24 cellular contexts compared by ENCODE assay signal in genomic region chr5:148850836-148851235, GRCh38.
"Had no signal": no experiment of that assay in that cellular context is flagged by ENCODE, and none has a peak within 500 bp of the region (broad histone marks: within the 10 kb centered on the region; RNA-seq: fewer than 3 reads in every experiment).

No MANE protein-coding gene starts in this region.

- H3K27ac ChIP-seq: body of pancreas, foreskin keratinocyte, lower lobe of right lung, pancreas, thyroid gland had no signal

- H3K4me3 ChIP-seq: body of pancreas, lower lobe of right lung, pancreas, thyroid gland had no signal

- H3K27me3 Mint-ChIP-seq: activated B cell treated with CpG ODN at 0.5 μM for 24 hours; activated CD4-positive, alpha-beta T cell treated with anti-CD3 and anti-CD28 coated beads for 36 hours; activated CD8-positive, alpha-beta memory T cell treated with anti-CD3 and anti-CD28 coated beads, Interleukin-2, amount 10 ng/mL, durations not matched to agents 7 days and 5 days; dendritic cell treated with granulocyte-macrophage colony-stimulating factor and Interleukin-4, amounts not matched to agents 40 ng/mL and 50 ng/mL, for 4 days; stimulated activated naive CD8-positive, alpha-beta T cell treated with anti-CD3 and anti-CD28 coated beads, Interleukin-15, Interleukin-2, amounts not matched to agents 100 ng/mL and 50 ng/mL, for 24 hours had no signal

- H3K36me3 ChIP-seq: lower lobe of right lung, pancreas, thyroid gland had no signal

- DNase-seq: activated B cell treated with CpG ODN at 0.5 μM for 24 hours; activated CD4-positive, alpha-beta T cell treated with anti-CD3 and anti-CD28 coated beads for 36 hours; activated CD4-positive, alpha-beta T cell treated with anti-CD3 and anti-CD28 coated beads, Interleukin-2, amount 50 U/mL, for 4 hours; activated CD8-positive, alpha-beta memory T cell treated with anti-CD3 and anti-CD28 coated beads, Interleukin-2, amount 10 ng/mL, durations not matched to agents 7 days and 5 days; activated effector memory CD4-positive, alpha-beta T cell treated with anti-CD3 and anti-CD28 coated beads, Interleukin-2, amount 50 U/mL, for 16 hours; activated naive CD4-positive, alpha-beta T cell treated with anti-CD3 and anti-CD28 coated beads, Interleukin-2, amount 50 U/mL, for 16 hours; activated T-cell treated with anti-CD3 and anti-CD28 coated beads for 4 hours; anterior cingulate cortex; body of pancreas; effector CD4-positive, alpha-beta T cell; foreskin keratinocyte; kidney; lower lobe of right lung; naive thymus-derived CD4-positive, alpha-beta T cell; pancreas; right cardiac atrium; stimulated activated CD4-positive, alpha-beta T cell treated with anti-CD3 and anti-CD28 coated beads, Interleukin-12 subunit alpha, Interleukin-12 subunit beta, amount 100 ng/mL, for 4 hours; stimulated activated CD4-positive, alpha-beta T cell treated with anti-CD3 and anti-CD28 coated beads, Interleukin-4, amount 100 ng/mL, for 4 hours; substantia nigra; T-helper 1 cell; T-helper 9 cell; thyroid gland had no signal

- H3K9me3 Mint-ChIP-seq: dendritic cell treated with granulocyte-macrophage colony-stimulating factor and Interleukin-4, amounts not matched to agents 40 ng/mL and 50 ng/mL, for 4 days had no signal

- H3K27me3 ChIP-seq: body of pancreas, foreskin keratinocyte, pancreas, thyroid gland had no signal

- H3K27ac Mint-ChIP-seq: activated B cell treated with CpG ODN at 0.5 μM for 24 hours; activated CD4-positive, alpha-beta T cell treated with anti-CD3 and anti-CD28 coated beads for 36 hours; dendritic cell treated with granulocyte-macrophage colony-stimulating factor and Interleukin-4, amounts not matched to agents 40 ng/mL and 50 ng/mL, for 4 days; naive thymus-derived CD4-positive, alpha-beta T cell; stimulated activated naive CD8-positive, alpha-beta T cell treated with anti-CD3 and anti-CD28 coated beads, Interleukin-15, Interleukin-2, amounts not matched to agents 100 ng/mL and 50 ng/mL, for 24 hours had no signal

- FAIRE-seq: kidney, pancreas had no signal

- ATAC-seq: activated CD4-positive, alpha-beta T cell treated with anti-CD3 and anti-CD28 coated beads for 36 hours; activated CD8-positive, alpha-beta memory T cell treated with anti-CD3 and anti-CD28 coated beads, Interleukin-2, amount 10 ng/mL, durations not matched to agents 7 days and 5 days; body of pancreas; foreskin keratinocyte; lower lobe of right lung; naive thymus-derived CD4-positive, alpha-beta T cell; pancreas; right cardiac atrium had no signal

- H3K9me3 ChIP-seq: body of pancreas, lower lobe of right lung, pancreas, thyroid gland had no signal

- H3K4me1 ChIP-seq: body of pancreas, foreskin keratinocyte, pancreas had no signal

- H3K4me3 Mint-ChIP-seq: activated B cell treated with CpG ODN at 0.5 μM for 24 hours; activated CD4-positive, alpha-beta T cell treated with anti-CD3 and anti-CD28 coated beads for 36 hours; activated CD8-positive, alpha-beta memory T cell treated with anti-CD3 and anti-CD28 coated beads, Interleukin-2, amount 10 ng/mL, durations not matched to agents 7 days and 5 days; dendritic cell treated with granulocyte-macrophage colony-stimulating factor and Interleukin-4, amounts not matched to agents 40 ng/mL and 50 ng/mL, for 4 days; naive thymus-derived CD4-positive, alpha-beta T cell; stimulated activated naive CD8-positive, alpha-beta T cell treated with anti-CD3 and anti-CD28 coated beads, Interleukin-15, Interleukin-2, amounts not matched to agents 100 ng/mL and 50 ng/mL, for 24 hours had no signal
